Comparison of ENCODE assay signal across 14 cellular contexts in genomic region chr5:96031811-96032261, GRCh38.
A peak's percentile ranks its signal among the peaks of the same experiment; 100 is the strongest.
DNase-seq lines count a peak whose midpoint lies in the region; ATAC-seq, FAIRE-seq and TF ChIP-seq lines count a peak whose summit lies in the region.
"Had no signal": no experiment of that assay in that cellular context is flagged by ENCODE, and none has a peak within 500 bp of the region (broad histone marks: within the 10 kb centered on the region; RNA-seq: fewer than 3 reads in every experiment).

No MANE protein-coding gene starts in this region.

- 0 out of 2 replicates have a peak overlapping the region, but pooled peaks have one; percentile 24 for H3K27ac ChIP-seq in Panc1 (ENCODE audit: low read length)
- peak overlapping the region; percentile 74 for H3K27ac ChIP-seq in osteoblast (ENCODE audit: low read depth, low read length)
- H3K27ac ChIP-seq in psoas muscle, result no peak overlapping the region
- H3K27ac ChIP-seq: heart left ventricle, spleen had no signal

- H3K36me3 ChIP-seq in Panc1 (ENCODE audit: control insufficient read depth, insufficient read depth, low read length) (no peaks in the 10 kb centered on the region), bronchial epithelial cell (ENCODE audit: control insufficient read depth, insufficient read depth, low read length) (no peaks in the 10 kb centered on the region), osteoblast (ENCODE audit: insufficient read depth, low read length) (no peaks in the 10 kb centered on the region), psoas muscle (ENCODE audit: insufficient read depth in 1 of 2, low read depth in 1 of 2) (no peaks in the 10 kb centered on the region)
- H3K36me3 ChIP-seq: heart left ventricle, spleen had no signal

- WGBS in psoas muscle, 3 donors, result 93 to 100% (median 97%) methylated on average over 1 of the region's 1 CpG

- peak overlapping the region; percentile 29 for H2AFZ ChIP-seq in osteoblast (ENCODE audit: low read length)

- no peaks in the 10 kb centered on the region for H4K20me1 ChIP-seq in osteoblast (ENCODE audit: insufficient read depth, low read length)

- no peak for TF ChIP-seq CTCF in Panc1 (IDR thresholded peaks at IDR 0.05)
- no peak for TF ChIP-seq CTCF in bronchial epithelial cell (IDR thresholded peaks at IDR 0.05; ENCODE audit: insufficient read depth, low read length, severe bottlenecking)
- TF ChIP-seq CTCF in osteoblast (IDR thresholded peaks at IDR 0.05; ENCODE audit: extremely low read depth, low read depth, low read length), result no peak
- TF ChIP-seq CTCF in psoas muscle (IDR thresholded peaks at IDR 0.05), result no peak

- in situ Hi-C loops in Panc1 (cut with HindIII; ENCODE audit: low pct_unique_long_range_greater_than_20kb, low sequenced_read_pairs), result no loop called here

- H3K27me3 ChIP-seq in Panc1 (ENCODE audit: control insufficient read depth, insufficient read depth, low read length) (no peaks in the 10 kb centered on the region), bronchial epithelial cell (ENCODE audit: control insufficient read depth, insufficient read depth, low read length) (no peaks in the 10 kb centered on the region), osteoblast (ENCODE audit: insufficient read depth, low read length) (no peaks in the 10 kb centered on the region), psoas muscle (ENCODE audit: insufficient read depth in 3 of 3, low read length in 2 of 3) (no peaks in the 10 kb centered on the region)
- H3K27me3 ChIP-seq: heart left ventricle, spleen had no signal

- H3K4me3 ChIP-seq in Panc1 (ENCODE audit: low read depth in 2 of 2, low read length in 2 of 2), result no peak overlapping the region
- no peak overlapping the region for H3K4me3 ChIP-seq in bronchial epithelial cell (ENCODE audit: low read depth, low read length)
- H3K4me3 ChIP-seq in osteoblast (ENCODE audit: insufficient read depth, low read length), result no peak overlapping the region
- no peak overlapping the region for H3K4me3 ChIP-seq in psoas muscle
- H3K4me3 ChIP-seq: heart left ventricle, spleen had no signal

- no peak for FAIRE-seq in bronchial epithelial cell (lab: Jason Lieb, UNC)

- POLR2A ChIA-PET in Panc1 (lab: Charles Lee), result no interaction called here

- intact Hi-C loops in Panc1 (cut with micrococcal nuclease; ENCODE audit: unreplicated experiment) (no loop called here), psoas muscle (cut with DNase I) (loop anchor here in 1 of 2 donors (5.0 kb wide), 1 partner anchor 40 kb away; no protein-coding TSS in a partner anchor)

- no peaks in the 10 kb centered on the region for H3K9me3 ChIP-seq in Panc1 (ENCODE audit: control insufficient read depth, insufficient read depth, low read depth, low read length)
- no peaks in the 10 kb centered on the region for H3K9me3 ChIP-seq in osteoblast (ENCODE audit: low read depth, low read length)
- no peaks in the 10 kb centered on the region for H3K9me3 ChIP-seq in psoas muscle

- BruUV-seq in Panc1 (replicated peaks; lab: Mats Ljungman, UMichigan), result no TSS peak

- H3K79me2 ChIP-seq in osteoblast (ENCODE audit: insufficient read depth, low read length), result no peaks in the 10 kb centered on the region

- H3K4me2 ChIP-seq in osteoblast (ENCODE audit: insufficient read depth, low read length), result peak overlapping the region; percentile 42

- no peak for ATAC-seq in Panc1
- no peak for ATAC-seq in GM21786 (IDR thresholded peaks at IDR 0.05; ENCODE audit: unreplicated experiment)
- ATAC-seq in psoas muscle, result no peak
- no peak for ATAC-seq in activated CD4-positive, CD25-positive, alpha-beta regulatory T cell treated with anti-CD3 and anti-CD28 coated beads, Interleukin-2, amount 50 U/mL, for 24 hours
- ATAC-seq: HCT116, heart left ventricle, left colon had no signal

- CTCF ChIA-PET in Panc1 (lab: Charles Lee), result no interaction called here

- DNase-seq in EH (ENCODE audit: low read depth) (peak; percentile 94), Panc1 (ENCODE audit: low read depth, low spot score) (no peak), bronchial epithelial cell (ENCODE audit: low read depth) (peak; percentile 95), osteoblast (ENCODE audit: insufficient read length, low spot score, missing footprints) (peak; percentile 18), psoas muscle (no peak)
- DNase-seq in activated T-cell treated with anti-CD3 and anti-CD28 coated beads, Interleukin-2, amount 50 U/mL, for 48 hours, result no peak
- DNase-seq: CD4-positive, alpha-beta T cell; heart left ventricle; left colon; NCI-H1417; spleen had no signal

- H3K4me1 ChIP-seq in Panc1 (ENCODE audit: control insufficient read depth, insufficient read depth, low read length), result no peaks in the 10 kb centered on the region
- peaks cover 27% of the 10 kb centered on the region for H3K4me1 ChIP-seq in osteoblast (ENCODE audit: insufficient read depth, low read length)
- no peaks in the 10 kb centered on the region for H3K4me1 ChIP-seq in psoas muscle
- H3K4me1 ChIP-seq: heart left ventricle, spleen had no signal

Comparison
In these comparisons a context has a peak if more than half of its experiments do, and no peak if none do; other contexts are left out.
1. DNase-seq: peak in EH (single experiment), bronchial epithelial cell (single experiment) and osteoblast (single experiment); none in Panc1 (single experiment), activated T-cell treated with anti-CD3 and anti-CD28 coated beads, Interleukin-2, amount 50 U/mL, for 48 hours (0 of 2) and psoas muscle (0 of 2).